In the genomic region with DNA sequence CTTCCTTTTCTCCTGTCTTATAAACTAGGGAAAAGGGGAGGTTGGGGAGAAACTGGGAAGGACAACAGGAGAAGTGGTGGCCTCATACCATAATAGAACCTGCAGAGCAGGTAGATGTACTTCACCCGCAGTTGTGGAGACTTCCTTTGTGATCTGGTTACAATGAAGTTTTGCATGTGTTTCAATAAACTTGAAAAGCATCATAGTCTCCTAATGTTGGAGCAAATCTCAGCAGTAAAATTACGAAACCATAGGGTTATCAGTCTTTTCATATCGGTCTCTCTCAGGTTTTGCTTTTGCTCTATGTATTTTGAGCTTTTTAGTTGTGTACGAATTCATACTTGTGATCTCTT, we compare ENCODE assay signal across 10 cellular contexts.
DNase-seq lines count a peak whose midpoint lies in the region; ATAC-seq and TF ChIP-seq lines count a peak whose summit lies in the region.
"Had no signal": no experiment of that assay in that cellular context is flagged by ENCODE, and none has a peak within 500 bp of the region (broad histone marks: within the 10 kb centered on the region; RNA-seq: fewer than 3 reads in every experiment).

No MANE protein-coding gene starts in this region.

- H3K4me3 Mint-ChIP-seq in activated T-cell treated with anti-CD3 and anti-CD28 coated beads, Interleukin-2, amount 50 U/mL, for 24 hours = peak overlapping the region; percentile 79
- peak overlapping the region; percentile 84 to 91 for H3K4me3 Mint-ChIP-seq in stimulated activated naive B cell treated with anti-CD40 and anti-IgM and Interleukin-4, amounts not matched to agents 10 μg/mL and 1 μg/mL and 100 μg/mL, for 72 hours

- H3K36me3 Mint-ChIP-seq in activated T-cell treated with anti-CD3 and anti-CD28 coated beads, Interleukin-2, amount 50 U/mL, for 24 hours (ENCODE audit: low read depth) = no peaks in the 10 kb centered on the region
- H3K36me3 Mint-ChIP-seq in stimulated activated naive B cell treated with anti-CD40 and anti-IgM and Interleukin-4, amounts not matched to agents 10 μg/mL and 1 μg/mL and 100 μg/mL, for 72 hours = no peaks in the 10 kb centered on the region

- no peaks in the 10 kb centered on the region for H3K36me3 ChIP-seq in iPS-18a (ENCODE audit: control insufficient read depth, low read depth, low read length)

- no peaks in the 10 kb centered on the region for H3K27me3 ChIP-seq in iPS-18a (ENCODE audit: control insufficient read depth, insufficient read depth, low read length)

- TF ChIP-seq CTCF in WI38 (IDR thresholded peaks at IDR 0.05; ENCODE audit: low read depth, low read length) = no peak

- peak overlapping the region; percentile 48 for H3K9ac ChIP-seq in iPS-18a (ENCODE audit: low read length)

- peaks cover 6% of the 10 kb centered on the region for H3K4me1 ChIP-seq in iPS-18a (ENCODE audit: control insufficient read depth, low read depth, low read length)

- no peaks in the 10 kb centered on the region for H3K9me3 Mint-ChIP-seq in activated T-cell treated with anti-CD3 and anti-CD28 coated beads, Interleukin-2, amount 50 U/mL, for 24 hours
- no peaks in the 10 kb centered on the region for H3K9me3 Mint-ChIP-seq in stimulated activated naive B cell treated with anti-CD40 and anti-IgM and Interleukin-4, amounts not matched to agents 10 μg/mL and 1 μg/mL and 100 μg/mL, for 72 hours

- H3K4me3 ChIP-seq in WI38 (ENCODE audit: low read depth, low read length) = peak overlapping the region; percentile 62
- H3K4me3 ChIP-seq in iPS-18a (ENCODE audit: low read length) = peak overlapping the region; percentile 79

- no peak for DNase-seq in activated T-cell treated with anti-CD3 and anti-CD28 coated beads, Interleukin-2, amount 50 U/mL, for 24 hours
- no peak for DNase-seq in activated T-cell treated with anti-CD3 and anti-CD28 coated beads, Interleukin-2, amount 50 U/mL, for 1 hour
- DNase-seq in stimulated activated naive B cell treated with anti-CD40 and anti-IgM and Interleukin-4, amounts not matched to agents 10 μg/mL and 1 μg/mL and 100 μg/mL, for 72 hours = no peak
- no peak for DNase-seq in globus pallidus (ENCODE audit: low spot score)
- DNase-seq: DMS 273 treated with DMSO at 0.1 percent for 48 hours, NCI-H1092 had no signal

- H3K4me1 Mint-ChIP-seq in activated T-cell treated with anti-CD3 and anti-CD28 coated beads, Interleukin-2, amount 50 U/mL, for 24 hours (ENCODE audit: low read depth) = peaks cover 20% of the 10 kb centered on the region
- H3K4me1 Mint-ChIP-seq in stimulated activated naive B cell treated with anti-CD40 and anti-IgM and Interleukin-4, amounts not matched to agents 10 μg/mL and 1 μg/mL and 100 μg/mL, for 72 hours = peaks cover 12 to 18% of the 10 kb centered on the region in 2 donors

- H3K9me3 ChIP-seq in iPS-18a (ENCODE audit: control insufficient read depth, low read depth, low read length) = no peaks in the 10 kb centered on the region

- H3K27ac Mint-ChIP-seq in activated T-cell treated with anti-CD3 and anti-CD28 coated beads, Interleukin-2, amount 50 U/mL, for 24 hours = no peak overlapping the region
- no peak overlapping the region for H3K27ac Mint-ChIP-seq in stimulated activated naive B cell treated with anti-CD40 and anti-IgM and Interleukin-4, amounts not matched to agents 10 μg/mL and 1 μg/mL and 100 μg/mL, for 72 hours

- ATAC-seq in stimulated activated naive B cell treated with anti-CD40 and anti-IgM and Interleukin-4, amounts not matched to agents 10 μg/mL and 1 μg/mL and 100 μg/mL, for 72 hours (replicated peaks) = no peak
- no peak for ATAC-seq in GM18520 (IDR thresholded peaks at IDR 0.05; ENCODE audit: unreplicated experiment)
- ATAC-seq in GM21381 (IDR thresholded peaks at IDR 0.05; ENCODE audit: unreplicated experiment) = no peak

- peaks cover 16% of the 10 kb centered on the region for H3K27me3 Mint-ChIP-seq in activated T-cell treated with anti-CD3 and anti-CD28 coated beads, Interleukin-2, amount 50 U/mL, for 24 hours
- no peaks in the 10 kb centered on the region for H3K27me3 Mint-ChIP-seq in stimulated activated naive B cell treated with anti-CD40 and anti-IgM and Interleukin-4, amounts not matched to agents 10 μg/mL and 1 μg/mL and 100 μg/mL, for 72 hours

- H3K27ac ChIP-seq in iPS-18a (ENCODE audit: low read length) = no peak overlapping the region
